In the genomic region with DNA sequence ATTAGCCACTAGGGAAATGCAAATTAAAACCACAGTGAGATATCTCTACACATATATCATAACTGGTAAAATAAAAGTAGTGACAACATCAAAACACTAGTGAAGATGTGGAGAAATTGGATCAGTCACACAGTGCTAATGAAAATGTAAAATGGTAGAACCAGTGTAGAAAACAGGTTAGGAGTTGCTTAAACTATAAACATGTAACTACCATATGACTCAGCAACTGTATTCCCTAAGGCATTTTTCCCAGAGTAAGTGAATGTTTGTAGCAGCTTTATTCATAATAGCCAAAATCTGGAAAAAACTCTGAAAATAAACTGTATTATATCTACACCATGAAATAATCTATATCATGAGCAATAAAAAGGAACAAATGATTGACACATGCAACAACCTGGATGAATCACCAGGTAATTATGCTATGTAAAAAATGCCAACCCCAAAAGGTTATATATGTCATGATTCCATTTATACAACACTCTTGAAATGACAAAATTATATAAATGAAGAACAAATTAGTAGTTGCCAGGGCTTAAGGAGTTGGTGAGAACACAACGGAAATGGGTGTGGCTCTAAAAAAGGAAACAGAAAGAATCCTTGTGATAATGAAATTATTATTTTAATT, we compare ENCODE assay signal across 19 cellular contexts. TPM values are rescaled to one million over a fixed set of nuclear protein-coding genes. Genes with fewer than 3 reads are reported as not detected.
DNase-seq lines count a peak whose midpoint lies in the region; ATAC-seq, FAIRE-seq and TF ChIP-seq lines count a peak whose summit lies in the region.
"Had no signal": no experiment of that assay in that cellular context is flagged by ENCODE, and none has a peak within 500 bp of the region (broad histone marks: within the 10 kb centered on the region; RNA-seq: fewer than 3 reads in every experiment).

No MANE protein-coding gene starts in this region.

- peaks cover 18 to 30% of the 10 kb centered on the region in 2 donors for H3K4me1 Mint-ChIP-seq in immature natural killer cell
- H3K4me1 Mint-ChIP-seq: brain, nephron had no signal

- CTCF ChIA-PET in GM12878 (lab: Yijun Ruan, JAX): no interaction called here

- TF ChIP-seq CTCF in DOHH2 (IDR thresholded peaks at IDR 0.05; ENCODE audit: low read depth, low read length, poor library complexity, severe bottlenecking): no peak
- TF ChIP-seq CTCF in GM12878 (IDR thresholded peaks at IDR 0.05 in 2 of 3, conservative IDR thresholded peaks at IDR 0.05 in 1 of 3; ENCODE audit: control insufficient read depth in 2 of 3, extremely low read depth in 1 of 3, insufficient read depth in 1 of 3, low read depth in 3 of 3, low read length in 3 of 3): no peak
- no peak for TF ChIP-seq CTCF in heart left ventricle (IDR thresholded peaks at IDR 0.05)

- H3K4me3 Mint-ChIP-seq in immature natural killer cell: peak overlapping the region in 3 of 5 donors; percentile 16 to 39 (median 23)
- H3K4me3 Mint-ChIP-seq: brain, nephron had no signal

- TF ChIP-seq RAD21 in GM12878 (IDR thresholded peaks at IDR 0.05; ENCODE audit: insufficient read depth, low read depth, low read length): no peak

- H3K9ac ChIP-seq in GM23248: no peak overlapping the region
- no peak overlapping the region for H3K9ac ChIP-seq in GM12878 (ENCODE audit: control insufficient read depth, insufficient read depth, low read length)

- H2AFZ ChIP-seq in GM23248: no peak overlapping the region
- H2AFZ ChIP-seq in GM12878 (ENCODE audit: control insufficient read depth, low read depth, low read length): no peak overlapping the region

- H4K20me1 ChIP-seq in DOHH2 (ENCODE audit: control insufficient read depth, insufficient read depth, low read depth, low read length) (no peaks in the 10 kb centered on the region), GM23248 (ENCODE audit: insufficient read depth) (no peaks in the 10 kb centered on the region), GM12878 (ENCODE audit: control insufficient read depth, insufficient read depth) (no peaks in the 10 kb centered on the region)

- SMC1A ChIA-PET in GM12878 (lab: Charles Lee; ENCODE audit: uncharacterized antibody, unreplicated experiment): no interaction called here

- peaks cover 19 to 20% (median 20%) of the 10 kb centered on the region in 3 donors for H3K36me3 Mint-ChIP-seq in immature natural killer cell

- H3K27me3 ChIP-seq in DOHH2 (ENCODE audit: control insufficient read depth, low read length) (no peaks in the 10 kb centered on the region), GM23248 (replicated peaks; ENCODE audit: insufficient read depth) (no peaks in the 10 kb centered on the region), GM12878 (replicated peaks in 1 of 2; ENCODE audit: control insufficient read depth in 2 of 2, insufficient read depth in 2 of 2, low read length in 1 of 2) (no peaks in the 10 kb centered on the region), heart left ventricle (no peaks in the 10 kb centered on the region)
- H3K27me3 ChIP-seq: spleen, thyroid gland had no signal

- intact Hi-C loops in GM12878 (cut with micrococcal nuclease; ENCODE audit: unreplicated experiment): no loop called here
- intact Hi-C loops in heart left ventricle (cut with DNase I): no loop called here

- BruUV-seq in GM12878 (replicated peaks; lab: Mats Ljungman, UMichigan): no TSS peak

- H3K9me3 Mint-ChIP-seq in immature natural killer cell: no peaks in the 10 kb centered on the region

- TF ChIP-seq POLR2A in GM12878 (IDR thresholded peaks at IDR 0.05; ENCODE audit: low read depth, low read length): no peak
- no peak for TF ChIP-seq POLR2A in heart left ventricle (IDR thresholded peaks at IDR 0.05)

- TF ChIP-seq EP300 in GM12878 (IDR thresholded peaks at IDR 0.05; ENCODE audit: borderline replicate concordance in 1 of 2, control insufficient read depth in 1 of 2, low read depth in 2 of 2, low read length in 2 of 2): no peak

- H3K79me2 ChIP-seq in DOHH2 (ENCODE audit: control insufficient read depth, low read length) (peaks cover 5% of the 10 kb centered on the region; the same call in 1 of the 2 replicates), GM23248 (ENCODE audit: insufficient read depth) (no peaks in the 10 kb centered on the region), GM12878 (ENCODE audit: control insufficient read depth, insufficient read depth, low read length) (no peaks in the 10 kb centered on the region; the same call in 1 of the 2 replicates)

- in situ Hi-C loops in GM23248 (cut with MboI): no loop called here
- in situ Hi-C loops in GM12878 (cut with MboI): no loop called here

- FAIRE-seq in GM12878 (lab: Jason Lieb, UNC): no peak

- peak overlapping the region in 3 of 6 donors; percentile 13 to 47 (median 41) for H3K27ac Mint-ChIP-seq in immature natural killer cell
- H3K27ac Mint-ChIP-seq: brain, nephron had no signal

- 0 out of 2 replicates have a peak, but pooled peaks cover 2% of the 10 kb centered on the region for H3F3A ChIP-seq in DOHH2 (ENCODE audit: control insufficient read depth, insufficient read depth)
- H3F3A ChIP-seq in GM23248 (ENCODE audit: insufficient read depth): peaks cover 10% of the 10 kb centered on the region; the same call in 1 of the 2 replicates

- H3K9me3 ChIP-seq in DOHH2 (ENCODE audit: control insufficient read depth, insufficient read depth, low read length) (no peaks in the 10 kb centered on the region), GM23248 (ENCODE audit: low read depth) (no peaks in the 10 kb centered on the region), GM12878 (replicated peaks; ENCODE audit: control insufficient read depth, insufficient read depth, low read length) (peaks cover 2% of the 10 kb centered on the region; the same call in 2 of the 3 replicates), heart left ventricle (no peaks in the 10 kb centered on the region)
- H3K9me3 ChIP-seq: HAP-1, spleen, thyroid gland had no signal

- RAD21 ChIA-PET in GM12878 (lab: Charles Lee; ENCODE audit: unreplicated experiment): no interaction called here

- 95 to 98% methylated on average over 1 of the region's 1 CpG for WGBS in GM23248 (ENCODE audit: low coverage in 1 of 2, low lambda C conversion rate in 2 of 2, missing lambda C conversion rate in 2 of 2), 2 experiments
- WGBS in GM12878 (ENCODE audit: insufficient coverage, insufficient replicate concordance, low lambda C conversion rate, missing lambda C conversion rate): 29% methylated on average over 1 of the region's 1 CpG
- 61 to 76% (median 68%) methylated on average over 1 of the region's 1 CpG for WGBS in heart left ventricle, 4 donors

- H3K9me2 ChIP-seq in DOHH2 (replicated peaks; ENCODE audit: control insufficient read depth, low read length): no peaks in the 10 kb centered on the region
- H3K9me2 ChIP-seq in GM23248 (ENCODE audit: insufficient read depth): no peaks in the 10 kb centered on the region

- no peaks in the 10 kb centered on the region for H3K27me3 Mint-ChIP-seq in immature natural killer cell (ENCODE audit: low read depth in 3 of 3)

- POLR2A ChIA-PET in GM12878 (lab: Charles Lee): interaction anchor here (0.6 kb wide), 1 partner anchor 22 kb away, joined by 3 read pairs; no protein-coding TSS in a partner anchor

- peak overlapping the region; percentile 55 for H3K4me2 ChIP-seq in DOHH2 (ENCODE audit: low read length)
- H3K4me2 ChIP-seq in GM23248 (ENCODE audit: unreplicated experiment): no peak overlapping the region
- no peak overlapping the region for H3K4me2 ChIP-seq in GM12878 (ENCODE audit: control insufficient read depth, insufficient read depth)

- H3K4me1 ChIP-seq in DOHH2 (ENCODE audit: control insufficient read depth, low read length): peaks cover 22% of the 10 kb centered on the region
- peaks cover 9% of the 10 kb centered on the region; the same call in 1 of the 2 replicates for H3K4me1 ChIP-seq in GM23248 (ENCODE audit: insufficient read depth)
- H3K4me1 ChIP-seq in GM12878 (ENCODE audit: control insufficient read depth, insufficient read depth, low read length): no peaks in the 10 kb centered on the region
- peaks cover 0 to 8% (median 0%) of the 10 kb centered on the region in 12 donors for H3K4me1 ChIP-seq in heart left ventricle
- H3K4me1 ChIP-seq: HAP-1, thyroid gland had no signal

- DNase-seq in GM23248 (peak; percentile 41), GM12878 (ENCODE audit: low read depth, low spot score) (no peak), immature natural killer cell (no peak), CD1c-positive myeloid dendritic cell (ENCODE audit: extremely low spot score) (no peak), heart left ventricle (no peak)
- DNase-seq: activated CD4-positive, alpha-beta T cell treated with anti-CD3 and anti-CD28 coated beads for 1 hour; activated CD8-positive, alpha-beta memory T cell treated with anti-CD3 and anti-CD28 coated beads, Interleukin-2, amount 50 U/mL, for 48 hours; dermis blood vessel endothelial cell; kidney; NCI-H446 treated with DMSO at 0.1 percent for 48 hours; Right ventricle myocardium superior; spleen; thyroid gland had no signal

- H3K4me3 ChIP-seq in DOHH2 (ENCODE audit: low read length) (peak overlapping the region; percentile 36), GM23248 (no peak overlapping the region), GM12878 (no peak overlapping the region), heart left ventricle (no peak overlapping the region)
- H3K4me3 ChIP-seq: HAP-1, spleen, thyroid gland had no signal

- H3K36me3 ChIP-seq in DOHH2 (ENCODE audit: control insufficient read depth, low read length) (peaks cover 79% of the 10 kb centered on the region), GM23248 (ENCODE audit: low read depth) (peaks cover 10% of the 10 kb centered on the region), GM12878 (ENCODE audit: control insufficient read depth in 2 of 2, insufficient read depth in 2 of 2, low read length in 1 of 2) (peaks cover 3 to 17% of the 10 kb centered on the region in 2 experiments), heart left ventricle (peaks cover 0 to 79% (median 43%) of the 10 kb centered on the region in 9 donors)

- peak; percentile 48 for ATAC-seq in GM12878
- ATAC-seq in HG03469 (IDR thresholded peaks at IDR 0.05; ENCODE audit: unreplicated experiment): no peak
- ATAC-seq in HG02973 (IDR thresholded peaks at IDR 0.05; ENCODE audit: unreplicated experiment): no peak
- ATAC-seq in heart left ventricle: no peak

- H3K27ac ChIP-seq in DOHH2 (ENCODE audit: low read depth, low read length) (no peak overlapping the region), GM23248 (no peak overlapping the region), GM12878 (ENCODE audit: control insufficient read depth, insufficient read depth) (no peak overlapping the region), heart left ventricle (no peak overlapping the region)
- H3K27ac ChIP-seq: thyroid gland had no signal

RNA-seq across cellular contexts. Expression of gene SLC25A40, which starts 22.8 kb away (rescaled TPM):
- total RNA-seq in GM23248 (2014; rRNA removed; shearing (Covaris generic)): 4.2 and 19.0 TPM in 2 replicates
- polyA plus RNA-seq in GM23248 (2016; fragmentation: Nextera tagmentation; extraction: Ambion mirVana) (6.3 and 7.0 TPM in 2 replicates), GM12878 (2011; rRNA removed) (60.3 and 110 TPM in 2 replicates), GM12878 (2014; fragmentation: Illumina TruSeq; extraction: Trizol) (28.7 and 35.9 TPM in 2 replicates), GM12878 (2014; fragmentation: Nextera tagmentation; extraction: Ambion mirVana) (10 to 100 TPM; 15.8 to 17.4 TPM), GM12878 (2014; rRNA removed) (16.4 and 18.6 TPM in 2 replicates), GM12878 (2016; fragmentation: Nextera tagmentation; extraction: Ambion mirVana) (10 to 100 TPM; 21.4 to 24.6 TPM), immature natural killer cell (10 to 100 TPM in 2 of 3 donors, 1 to 10 TPM in 1; 9.5 to 21.0 (median 10.4) TPM), heart left ventricle (1 to 10 TPM; 6.0 to 9.0 TPM)
- total RNA-seq in GM12878 (2013; cell fraction: nucleolus; rRNA removed): 112 and 120 TPM in 2 replicates
- total RNA-seq in GM12878 (2014; rRNA removed) (21.1 and 21.6 TPM in 2 replicates), GM12878 (2014; rRNA removed; fragmentation: Illumina TruSeq; extraction: Trizol) (22.9 and 23.7 TPM in 2 replicates), GM12878 (2021) (32.3 and 33.0 TPM in 2 replicates), heart left ventricle (10 to 100 TPM; 11.0 to 29.1 (median 22.6) TPM)
- 10.0 TPM for polyA plus RNA-seq in GM12878 (2011; ENCODE audit: low read depth)
- 17.3 and 20.3 TPM in 2 replicates for polyA plus RNA-seq in GM12878 (2011; cell fraction: cytosol; rRNA removed)
- polyA plus RNA-seq in GM12878 (2011; cell fraction: nucleus; rRNA removed): 49.4 and 62.8 TPM in 2 replicates
- 21.1 and 32.6 TPM in 2 replicates for polyA plus RNA-seq in GM12878 (2012)
- polyA minus RNA-seq in GM12878 (2011; rRNA and poly(A)+ RNA removed): 18.3 and 23.5 TPM in 2 replicates
- polyA minus RNA-seq in GM12878 (2011; cell fraction: cytosol; rRNA and poly(A)+ RNA removed): 14.7 and 19.0 TPM in 2 replicates
- polyA minus RNA-seq in GM12878 (2011; cell fraction: nucleus; rRNA and poly(A)+ RNA removed): 33.1 and 43.9 TPM in 2 replicates

RNA-seq across cellular contexts. Expression of gene DBF4, which starts 22.9 kb away (rescaled TPM):
- total RNA-seq in GM23248 (2014; rRNA removed; shearing (Covaris generic)): 7.7 and 26.2 TPM in 2 replicates
- polyA plus RNA-seq in GM23248 (2016; fragmentation: Nextera tagmentation; extraction: Ambion mirVana) (14.7 and 15.5 TPM in 2 replicates), GM12878 (2011; rRNA removed) (29.3 and 38.0 TPM in 2 replicates), GM12878 (2014; fragmentation: Illumina TruSeq; extraction: Trizol) (64.8 and 89.7 TPM in 2 replicates), GM12878 (2014; fragmentation: Nextera tagmentation; extraction: Ambion mirVana) (10 to 100 TPM; 46.1 to 47.0 TPM), GM12878 (2014; rRNA removed) (37.7 and 38.5 TPM in 2 replicates), GM12878 (2016; fragmentation: Nextera tagmentation; extraction: Ambion mirVana) (10 to 100 TPM; 84.0 to 89.8 TPM), immature natural killer cell (10 to 100 TPM; 15.9 to 37.3 (median 23.4) TPM), heart left ventricle (1 to 10 TPM; 1.2 to 2.4 TPM)
- 82.6 and 89.6 TPM in 2 replicates for total RNA-seq in GM12878 (2013; cell fraction: nucleolus; rRNA removed)
- total RNA-seq in GM12878 (2014; rRNA removed) (71.2 and 75.9 TPM in 2 replicates), GM12878 (2014; rRNA removed; fragmentation: Illumina TruSeq; extraction: Trizol) (77.4 and 81.8 TPM in 2 replicates), GM12878 (2021) (56.6 and 60.1 TPM in 2 replicates), heart left ventricle (1 to 10 TPM; 1.0 to 7.8 (median 2.8) TPM)
- 11.0 TPM for polyA plus RNA-seq in GM12878 (2011; ENCODE audit: low read depth)
- polyA plus RNA-seq in GM12878 (2011; cell fraction: cytosol; rRNA removed): 13.3 and 14.7 TPM in 2 replicates
- polyA plus RNA-seq in GM12878 (2011; cell fraction: nucleus; rRNA removed): 19.5 and 22.1 TPM in 2 replicates
- 26.6 and 29.0 TPM in 2 replicates for polyA plus RNA-seq in GM12878 (2012)
- 9.3 and 10.2 TPM in 2 replicates for polyA minus RNA-seq in GM12878 (2011; rRNA and poly(A)+ RNA removed)
- 8.6 and 11.0 TPM in 2 replicates for polyA minus RNA-seq in GM12878 (2011; cell fraction: cytosol; rRNA and poly(A)+ RNA removed)
- polyA minus RNA-seq in GM12878 (2011; cell fraction: nucleus; rRNA and poly(A)+ RNA removed): 29.7 and 42.2 TPM in 2 replicates
